In genomic region chr3:9704343-9705322, GRCh38 we compare ENCODE assay signal across 8 cellular contexts. TPM values are rescaled to one million over a fixed set of nuclear protein-coding genes. Genes with fewer than 3 reads are reported as not detected.
DNase-seq lines count a peak whose midpoint lies in the region; ATAC-seq and TF ChIP-seq lines count a peak whose summit lies in the region.

No MANE protein-coding gene starts in this region.

- H2BK5ac ChIP-seq in mesenchymal stem cell (ENCODE audit: low read depth, low read length, poor library complexity, severe bottlenecking) = no peak overlapping the region

- no peak overlapping the region for H3K18ac ChIP-seq in mesenchymal stem cell (ENCODE audit: low read depth in 1 of 2, low read length in 2 of 2)

- H3K9me3 ChIP-seq in Peyer's patch (no peaks in the 10 kb centered on the region), ectodermal cell (ENCODE audit: control insufficient read depth, low read length) (no peaks in the 10 kb centered on the region), mesenchymal stem cell (ENCODE audit: control insufficient read depth, low read length) (no peaks in the 10 kb centered on the region), upper lobe of left lung (no peaks in the 10 kb centered on the region)

- DNase-seq in NCI-H510A treated with DMSO at 0.1 percent for 48 hours (lab: John Stamatoyannopoulos, UW) = peak; percentile 7
- no peak for DNase-seq in NCI-H510A (lab: John Stamatoyannopoulos, UW)
- no peak for DNase-seq in Peyer's patch
- DNase-seq in mesenchymal stem cell = peak; percentile 44
- peak in 1 of 2 donors; percentile 84 for DNase-seq in upper lobe of left lung
- DNase-seq in HFFc6 = no peak

- H2BK15ac ChIP-seq in mesenchymal stem cell (ENCODE audit: low read depth, poor library complexity, severe bottlenecking) = no peak overlapping the region

- whole genome bisulfite sequencing in ectodermal cell, 2 experiments = 1% methylated on average over 62 of the region's 62 CpGs
- WGBS in mesenchymal stem cell = 2% methylated on average over 53 of the region's 62 CpGs
- WGBS in upper lobe of left lung, 2 donors = 4% methylated on average over 13 to 62 of the region's 62 CpGs

- H3K4me1 Mint-ChIP-seq in HFFc6 (ENCODE audit: low read depth) = no peaks in the 10 kb centered on the region

- H3K4me2 ChIP-seq in mesenchymal stem cell (ENCODE audit: low read length, poor library complexity, severe bottlenecking) = peak overlapping the region; percentile 60

- H3K14ac ChIP-seq in mesenchymal stem cell (ENCODE audit: low read length in 2 of 2) = no peak overlapping the region

- H3K23ac ChIP-seq in mesenchymal stem cell (ENCODE audit: low read length in 2 of 2) = no peak overlapping the region

- TF ChIP-seq CTCF in Peyer's patch (IDR thresholded peaks at IDR 0.05) (no peak), upper lobe of left lung (IDR thresholded peaks at IDR 0.05) (no peak), HFFc6 (IDR thresholded peaks at IDR 0.05) (no peak)

- no peaks in the 10 kb centered on the region for H3K9me3 Mint-ChIP-seq in HFFc6

- no peak for TF ChIP-seq POLR2A in Peyer's patch (IDR thresholded peaks at IDR 0.05)
- TF ChIP-seq POLR2A in upper lobe of left lung (IDR thresholded peaks at IDR 0.05) = no peak

- no peak overlapping the region for H3K27ac ChIP-seq in Peyer's patch
- no peak overlapping the region for H3K27ac ChIP-seq in ectodermal cell (ENCODE audit: insufficient read depth, low read depth, low read length, poor library complexity, severe bottlenecking)
- H3K27ac ChIP-seq in mesenchymal stem cell (ENCODE audit: low read length, poor library complexity, severe bottlenecking) = no peak overlapping the region
- H3K27ac ChIP-seq in upper lobe of left lung = no peak overlapping the region

- no peak overlapping the region for H2AFZ ChIP-seq in mesenchymal stem cell (ENCODE audit: low read depth, low read length)

- ATAC-seq in upper lobe of left lung (ENCODE audit: low FRiP score in 2 of 2) (peak; percentile 63 to 66), GM19023 (IDR thresholded peaks at IDR 0.05; ENCODE audit: unreplicated experiment) (no peak)

- H3K36me3 ChIP-seq in Peyer's patch (peaks cover 0 to 20% (median 0%) of the 10 kb centered on the region in 3 donors), ectodermal cell (ENCODE audit: control insufficient read depth, insufficient read depth, low read length) (no peaks in the 10 kb centered on the region), mesenchymal stem cell (ENCODE audit: control insufficient read depth in 1 of 2, insufficient read depth in 2 of 2, low read depth in 1 of 2, low read length in 2 of 2) (peaks cover 18 to 27% of the 10 kb centered on the region in 2 experiments), upper lobe of left lung (peaks cover 5 to 34% (median 21%) of the 10 kb centered on the region in 4 donors)

- H3K4ac ChIP-seq in mesenchymal stem cell (ENCODE audit: low read depth in 1 of 2, low read length in 2 of 2) = no peak overlapping the region

- no peak overlapping the region for H2BK120ac ChIP-seq in mesenchymal stem cell (ENCODE audit: low read depth, low read length)

- no peak overlapping the region for H3K9ac ChIP-seq in mesenchymal stem cell (ENCODE audit: low read length)

- TF ChIP-seq EP300 in upper lobe of left lung (IDR thresholded peaks at IDR 0.05) = no peak

- H4K91ac ChIP-seq in mesenchymal stem cell (ENCODE audit: low read length) = no peak overlapping the region

- H3K79me1 ChIP-seq in mesenchymal stem cell (replicated peaks; ENCODE audit: low read length, poor library complexity, severe bottlenecking) = no peaks in the 10 kb centered on the region

- peaks cover 0 to 18% (median 10%) of the 10 kb centered on the region in 4 donors for H3K4me1 ChIP-seq in Peyer's patch
- H3K4me1 ChIP-seq in ectodermal cell (ENCODE audit: control insufficient read depth, insufficient read depth, low read length) = peaks cover 8% of the 10 kb centered on the region
- peaks cover 17% of the 10 kb centered on the region for H3K4me1 ChIP-seq in mesenchymal stem cell (ENCODE audit: control insufficient read depth, insufficient read depth, low read depth, low read length)
- H3K4me1 ChIP-seq in upper lobe of left lung = peaks cover 14 to 21% (median 16%) of the 10 kb centered on the region in 4 donors

- H3K4me3 Mint-ChIP-seq in HFFc6 = no peak overlapping the region; the same call in 1 of the 2 replicates

- H3K27me3 ChIP-seq in Peyer's patch (peaks cover 0 to 5% of the 10 kb centered on the region in 2 donors), ectodermal cell (ENCODE audit: control insufficient read depth, insufficient read depth, low read length, poor library complexity, severe bottlenecking) (peaks cover 31% of the 10 kb centered on the region), mesenchymal stem cell (ENCODE audit: control insufficient read depth in 1 of 2, insufficient read depth in 1 of 2, low read length in 2 of 2) (peaks cover 35 to 36% of the 10 kb centered on the region in 2 experiments), upper lobe of left lung (peaks cover 0 to 16% (median 3%) of the 10 kb centered on the region in 4 donors)

- H2BK12ac ChIP-seq in mesenchymal stem cell (ENCODE audit: low read length in 2 of 2) = no peak overlapping the region

- no peak overlapping the region for H2AK5ac ChIP-seq in mesenchymal stem cell (ENCODE audit: low read length, severe bottlenecking)

- H3K4me3 ChIP-seq in Peyer's patch (peak overlapping the region in 3 of 4 donors; percentile 24 to 41 (median 27)), ectodermal cell (ENCODE audit: insufficient read depth, low read depth, low read length) (peak overlapping the region; percentile 38), mesenchymal stem cell (ENCODE audit: insufficient read depth in 1 of 2, low read depth in 1 of 2, low read length in 2 of 2) (peak overlapping the region in 1 of 2 experiments; percentile 66), upper lobe of left lung (peak overlapping the region in 3 of 4 donors; percentile 38 to 50 (median 38))

- no peak overlapping the region for H4K8ac ChIP-seq in mesenchymal stem cell (ENCODE audit: low read length)

- peaks cover 15% of the 10 kb centered on the region for H3K27me3 Mint-ChIP-seq in HFFc6 (ENCODE audit: insufficient read depth)

- H3K36me3 Mint-ChIP-seq in HFFc6 (ENCODE audit: low read depth) = peaks cover 5% of the 10 kb centered on the region; the same call in 1 of the 2 replicates

- H3K27ac Mint-ChIP-seq in HFFc6 = no peak overlapping the region

RNA-seq across cellular contexts. Expression of gene CPNE9, which starts 1.0 kb away (rescaled TPM):
- total RNA-seq in Peyer's patch (not detected), upper lobe of left lung (under 1 TPM in 3 of 6 donors, not detected in 3; 0.20 to 0.39 (median 0.30) TPM)
- polyA plus RNA-seq in ectodermal cell (2013, experiment 1 of 4) = 0.26 TPM
- 0.41 TPM for polyA plus RNA-seq in ectodermal cell (2013, experiment 2 of 4)
- polyA plus RNA-seq in ectodermal cell (2013, experiment 3 of 4) = 0.96 TPM
- polyA plus RNA-seq in ectodermal cell (2013, experiment 4 of 4) = 0.36 TPM
- polyA plus RNA-seq in mesenchymal stem cell (2013, experiment 1 of 2) = not detected
- 0.03 TPM for polyA plus RNA-seq in mesenchymal stem cell (2013, experiment 2 of 2)
- total RNA-seq in HFFc6 (2021; fragmentation: NEBNext Ultra II Directional; extraction: Animal tissue kit (Norgen Biotek cat#: 25700)) = not detected

RNA-seq across cellular contexts. Expression of gene BRPF1, which starts 26.9 kb away (rescaled TPM):
- total RNA-seq in Peyer's patch (10 to 100 TPM; 16.8 to 43.7 (median 25.6) TPM), upper lobe of left lung (10 to 100 TPM; 18.8 to 44.0 (median 26.5) TPM)
- polyA plus RNA-seq in ectodermal cell (2013, experiment 1 of 4) = 18.3 TPM
- polyA plus RNA-seq in ectodermal cell (2013, experiment 2 of 4) = 22.2 TPM
- polyA plus RNA-seq in ectodermal cell (2013, experiment 3 of 4) = 16.7 TPM
- 19.1 TPM for polyA plus RNA-seq in ectodermal cell (2013, experiment 4 of 4)
- 7.8 TPM for polyA plus RNA-seq in mesenchymal stem cell (2013, experiment 1 of 2)
- 7.6 TPM for polyA plus RNA-seq in mesenchymal stem cell (2013, experiment 2 of 2)
- total RNA-seq in HFFc6 (2021; fragmentation: NEBNext Ultra II Directional; extraction: Animal tissue kit (Norgen Biotek cat#: 25700)) = 10 to 100 TPM; 14.4 to 18.4 (median 17.1) TPM

RNA-seq across cellular contexts. Expression of gene OGG1, which starts 45.1 kb away (rescaled TPM):
- 100 to 1,000 TPM in 1 of 4 donors, 10 to 100 TPM in 3; 51.2 to 163 (median 74.1) TPM for total RNA-seq in Peyer's patch
- polyA plus RNA-seq in ectodermal cell (2013, experiment 1 of 4) = 44.3 TPM
- 42.1 TPM for polyA plus RNA-seq in ectodermal cell (2013, experiment 2 of 4)
- polyA plus RNA-seq in ectodermal cell (2013, experiment 3 of 4) = 33.5 TPM
- polyA plus RNA-seq in ectodermal cell (2013, experiment 4 of 4) = 37.2 TPM
- polyA plus RNA-seq in mesenchymal stem cell (2013, experiment 1 of 2) = 26.5 TPM
- 25.0 TPM for polyA plus RNA-seq in mesenchymal stem cell (2013, experiment 2 of 2)
- 10 to 100 TPM; 13.7 to 49.2 (median 18.3) TPM for total RNA-seq in upper lobe of left lung
- total RNA-seq in HFFc6 (2021; fragmentation: NEBNext Ultra II Directional; extraction: Animal tissue kit (Norgen Biotek cat#: 25700)) = 10 to 100 TPM; 17.7 to 26.2 (median 23.7) TPM

RNA-seq across cellular contexts. Expression of gene MTMR14, which starts 55.3 kb away (rescaled TPM):
- total RNA-seq in Peyer's patch = 10 to 100 TPM; 37.1 to 41.7 (median 38.3) TPM
- 48.5 TPM for polyA plus RNA-seq in ectodermal cell (2013, experiment 1 of 4)
- 46.7 TPM for polyA plus RNA-seq in ectodermal cell (2013, experiment 2 of 4)
- 35.9 TPM for polyA plus RNA-seq in ectodermal cell (2013, experiment 3 of 4)
- 38.5 TPM for polyA plus RNA-seq in ectodermal cell (2013, experiment 4 of 4)
- 15.8 TPM for polyA plus RNA-seq in mesenchymal stem cell (2013, experiment 1 of 2)
- 16.1 TPM for polyA plus RNA-seq in mesenchymal stem cell (2013, experiment 2 of 2)
- 10 to 100 TPM; 43.7 to 66.1 (median 57.6) TPM for total RNA-seq in upper lobe of left lung
- total RNA-seq in HFFc6 (2021; fragmentation: NEBNext Ultra II Directional; extraction: Animal tissue kit (Norgen Biotek cat#: 25700)) = 10 to 100 TPM; 23.5 to 31.0 (median 28.2) TPM

Comparison
In these comparisons a context has a peak if more than half of its experiments do, and no peak if none do; other contexts are left out.
1. DNase-seq: peak in NCI-H510A treated with DMSO at 0.1 percent for 48 hours (single experiment) and mesenchymal stem cell (single experiment); none in NCI-H510A (single experiment), Peyer's patch (0 of 3) and HFFc6 (single experiment).